Comparison of ENCODE assay signal across 15 cellular contexts in genomic region chr7:103486873-103487272, GRCh38. TPM values are rescaled to one million over a fixed set of nuclear protein-coding genes. Genes with fewer than 3 reads are reported as not detected.
"Had no signal": no experiment of that assay in that cellular context is flagged by ENCODE, and none has a peak within 500 bp of the region (broad histone marks: within the 10 kb centered on the region; RNA-seq: fewer than 3 reads in every experiment).

No MANE protein-coding gene starts in this region.

RNA-seq across cellular contexts. Expression of gene SLC26A5, which starts 40.9 kb away (rescaled TPM):
- total RNA-seq: activated naive CD4-positive, alpha-beta T cell treated with anti-CD3 and anti-CD28 coated beads for 36 hours; activated naive CD4-positive, alpha-beta T cell treated with anti-CD3 and anti-CD28 coated beads, Interleukin-2, amount 50 U/mL, for 72 hours; activated naive CD8-positive, alpha-beta T cell treated with anti-CD3 and anti-CD28 coated beads for 36 hours; activated T-cell treated with anti-CD3 and anti-CD28 coated beads, Interleukin-2, amount 50 U/mL, for 4 hours; activated T-cell treated with anti-CD3 and anti-CD28 coated beads, Interleukin-2, amount 50 U/mL, for 72 hours; activated T-helper 1 cell treated with anti-CD3 and anti-CD28 coated beads, Interleukin-12 subunit alpha, Interleukin-12 subunit beta, Interleukin-2, Interleukin-4 antibody, amounts not matched to agents 30 ng/mL and 10 ng/mL and 1 ng/mL, durations not matched to agents 14 hours and 24 hours and 36 hours; activated T-helper 17 cell treated with anti-CD3 and anti-CD28 coated beads, Interleukin-2, amount 50 U/mL, for 72 hours; activated T-helper 2 cell treated with anti-CD3 and anti-CD28 coated beads, Interferon-gamma antibody, Interleukin-2, Interleukin-4, amounts not matched to agents 10 μg/mL and 5 μg/mL and 100 μg/mL, durations not matched to agents 14 hours and 24 hours and 36 hours; ascending aorta; astrocyte; body of pancreas; bronchial epithelial cell; cardiac septum; chondrocyte had no signal
- polyA plus RNA-seq: aorta had no signal
